In genomic region chr5:133457956-133458355, GRCh38 we compare ENCODE assay signal across 18 cellular contexts.
"Had no signal": no experiment of that assay in that cellular context is flagged by ENCODE, and none has a peak within 500 bp of the region (broad histone marks: within the 10 kb centered on the region; RNA-seq: fewer than 3 reads in every experiment).

No MANE protein-coding gene starts in this region.

- H3K27ac ChIP-seq: cardiac muscle cell, neutrophil, pancreas, upper lobe of left lung had no signal

- H3K4me3 Mint-ChIP-seq: activated CD4-positive, alpha-beta memory T cell treated with anti-CD3 and anti-CD28 coated beads for 36 hours; natural killer cell; stimulated activated naive CD8-positive, alpha-beta T cell treated with anti-CD3 and anti-CD28 coated beads, Interleukin-15, Interleukin-2, amounts not matched to agents 100 ng/mL and 50 ng/mL, for 24 hours had no signal

- H3K36me3 Mint-ChIP-seq: activated CD4-positive, alpha-beta memory T cell treated with anti-CD3 and anti-CD28 coated beads for 36 hours; natural killer cell had no signal

- FAIRE-seq: pancreas had no signal

- H3K27ac Mint-ChIP-seq: activated CD4-positive, alpha-beta memory T cell treated with anti-CD3 and anti-CD28 coated beads for 36 hours; natural killer cell; stimulated activated naive CD8-positive, alpha-beta T cell treated with anti-CD3 and anti-CD28 coated beads, Interleukin-15, Interleukin-2, amounts not matched to agents 100 ng/mL and 50 ng/mL, for 24 hours had no signal

- H3K9me3 Mint-ChIP-seq: activated CD4-positive, alpha-beta memory T cell treated with anti-CD3 and anti-CD28 coated beads for 36 hours; natural killer cell; stimulated activated naive CD8-positive, alpha-beta T cell treated with anti-CD3 and anti-CD28 coated beads, Interleukin-15, Interleukin-2, amounts not matched to agents 100 ng/mL and 50 ng/mL, for 24 hours had no signal

- DNase-seq: activated CD4-positive, alpha-beta memory T cell treated with anti-CD3 and anti-CD28 coated beads for 36 hours; activated CD4-positive, alpha-beta T cell treated with anti-CD3 and anti-CD28 coated beads for 48 hours; activated naive CD4-positive, alpha-beta T cell treated with Interleukin-2 at 50 U/mL for 16 hours; activated T-cell treated with anti-CD3 and anti-CD28 coated beads, Interleukin-2, amount 50 U/mL, for 48 hours; effector CD4-positive, alpha-beta T cell; foreskin melanocyte; hippocampal formation; left ventricle myocardium superior; mammary epithelial cell; midbrain; natural killer cell; pancreas; right cardiac atrium; stimulated activated CD4-positive, alpha-beta T cell treated with anti-CD3 and anti-CD28 coated beads, Interleukin-12 subunit alpha, Interleukin-12 subunit beta, amount 100 ng/mL, for 4 hours; upper lobe of left lung had no signal

- ATAC-seq: left ventricle myocardium superior, natural killer cell, pancreas, right cardiac atrium had no signal
